Comparison of ENCODE assay signal across 28 cellular contexts in the genomic region with DNA sequence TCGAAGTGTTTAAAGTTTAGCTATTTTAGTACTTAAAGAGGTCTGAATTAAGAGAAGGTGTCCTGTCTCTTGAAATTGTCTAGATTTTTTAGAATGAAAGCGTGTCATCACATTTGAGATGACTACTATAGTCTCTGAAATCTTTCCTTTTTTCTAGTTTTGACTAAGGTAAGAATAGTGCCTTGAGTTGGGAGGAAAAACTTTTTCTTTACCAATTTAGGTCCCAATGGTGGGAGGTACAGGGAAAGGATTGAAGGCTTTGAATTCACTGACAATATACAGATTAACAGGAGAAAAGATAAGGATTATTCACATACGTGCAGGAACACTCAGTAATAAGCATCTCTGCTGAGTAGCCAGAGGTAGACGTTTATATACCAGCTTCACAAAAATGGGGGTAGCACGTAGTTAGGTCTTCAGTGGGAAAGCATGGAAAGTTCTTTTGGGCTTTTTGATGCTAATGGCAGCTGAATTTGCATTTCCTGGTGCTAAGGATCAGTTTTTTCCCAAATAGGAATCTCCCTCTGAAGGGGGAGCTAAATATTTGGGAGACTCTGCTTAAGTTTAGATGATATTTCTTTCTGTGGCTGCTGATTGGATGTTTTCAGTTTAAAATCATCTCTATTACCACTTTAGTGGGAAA.
"Had no signal": no experiment of that assay in that cellular context is flagged by ENCODE, and none has a peak within 500 bp of the region (broad histone marks: within the 10 kb centered on the region; RNA-seq: fewer than 3 reads in every experiment).

No MANE protein-coding gene starts in this region.

- H3K9me3 ChIP-seq: adrenal gland, body of pancreas, psoas muscle, stomach, thyroid gland, upper lobe of left lung, vagina had no signal

- H3K9ac ChIP-seq: parathyroid adenoma had no signal

- H3K27ac ChIP-seq: adrenal gland, body of pancreas, parathyroid adenoma, psoas muscle, stomach, thyroid gland, upper lobe of left lung, vagina had no signal

- H3K27me3 ChIP-seq: adrenal gland, body of pancreas, stomach, thyroid gland, upper lobe of left lung, vagina had no signal

- H2AFZ ChIP-seq: parathyroid adenoma had no signal

- DNase-seq: activated CD4-positive, alpha-beta T cell treated with anti-CD3 and anti-CD28 coated beads for 48 hours; activated CD4-positive, alpha-beta T cell treated with anti-CD3 and anti-CD28 coated beads, Interleukin-2, amount 50 U/mL, for 48 hours; activated CD8-positive, alpha-beta memory T cell treated with anti-CD3 and anti-CD28 coated beads for 24 hours; activated effector memory CD4-positive, alpha-beta T cell treated with anti-CD3 and anti-CD28 coated beads, Interleukin-2, amount 50 U/mL, for 16 hours; activated naive CD4-positive, alpha-beta T cell treated with anti-CD3 and anti-CD28 coated beads for 36 hours; activated naive CD8-positive, alpha-beta T cell treated with anti-CD3 and anti-CD28 coated beads for 36 hours; adrenal gland; aorta; body of pancreas; dermis blood vessel endothelial cell; effector CD4-positive, alpha-beta T cell; immature natural killer cell; naive thymus-derived CD8-positive, alpha-beta T cell; occipital lobe; psoas muscle; stimulated activated CD4-positive, alpha-beta T cell treated with anti-CD3 and anti-CD28 coated beads, Interleukin-1b, Interleukin-23, amount 100 ng/mL, for 48 hours; stimulated activated CD4-positive, alpha-beta T cell treated with anti-CD3 and anti-CD28 coated beads, Interleukin-4, amount 100 ng/mL, for 4 hours; stimulated activated CD8-positive, alpha-beta memory T cell treated with anti-CD3 and anti-CD28 coated beads, Interleukin-4, amount 100 ng/mL, for 48 hours; stomach; thyroid gland; upper lobe of left lung had no signal

- FAIRE-seq: colon, frontal cortex had no signal

- H3K36me3 ChIP-seq: vagina had no signal

- ATAC-seq: activated CD4-positive, CD25-positive, alpha-beta regulatory T cell treated with anti-CD3 and anti-CD28 coated beads, Interleukin-2, amount 50 U/mL, for 24 hours; body of pancreas; naive thymus-derived CD8-positive, alpha-beta T cell; psoas muscle; stimulated activated memory B cell treated with anti-CD40 and anti-IgM and Interleukin-4, amounts not matched to agents 10 μg/mL and 1 μg/mL and 100 μg/mL, for 72 hours had no signal

- H3K4me1 ChIP-seq: adrenal gland, body of pancreas, parathyroid adenoma, psoas muscle, stomach, thyroid gland, upper lobe of left lung, vagina had no signal

- H3K79me2 ChIP-seq: parathyroid adenoma had no signal

- H3K4me2 ChIP-seq: smooth muscle cell had no signal

- H3K4me3 ChIP-seq: adrenal gland, body of pancreas, psoas muscle, smooth muscle cell, stomach, thyroid gland, upper lobe of left lung, vagina had no signal
